In genomic region chr10:6088721-6089333, GRCh38 we compare ENCODE assay signal across 8 cellular contexts. TPM values are rescaled to one million over a fixed set of nuclear protein-coding genes. Genes with fewer than 3 reads are reported as not detected.
DNase-seq lines count a peak whose midpoint lies in the region; ATAC-seq and TF ChIP-seq lines count a peak whose summit lies in the region.

A gene with protein sequence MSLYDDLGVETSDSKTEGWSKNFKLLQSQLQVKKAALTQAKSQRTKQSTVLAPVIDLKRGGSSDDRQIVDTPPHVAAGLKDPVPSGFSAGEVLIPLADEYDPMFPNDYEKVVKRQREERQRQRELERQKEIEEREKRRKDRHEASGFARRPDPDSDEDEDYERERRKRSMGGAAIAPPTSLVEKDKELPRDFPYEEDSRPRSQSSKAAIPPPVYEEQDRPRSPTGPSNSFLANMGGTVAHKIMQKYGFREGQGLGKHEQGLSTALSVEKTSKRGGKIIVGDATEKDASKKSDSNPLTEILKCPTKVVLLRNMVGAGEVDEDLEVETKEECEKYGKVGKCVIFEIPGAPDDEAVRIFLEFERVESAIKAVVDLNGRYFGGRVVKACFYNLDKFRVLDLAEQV (plus strand): TSS chr10:6089034. CDS start chr10:6097066, 8,032 bp downstream.

- H3K27me3 ChIP-seq in BLaER1 treated with 17β-estradiol and CSF1 and Interleukin-3, amounts not matched to agents 10 nM and 100 nM: no peaks in the 10 kb centered on the region
- H3K27me3 ChIP-seq in colonic mucosa: no peaks in the 10 kb centered on the region

- H4K20me1 ChIP-seq in BLaER1 treated with 17β-estradiol and CSF1 and Interleukin-3, amounts not matched to agents 10 nM and 100 nM: peaks cover 44 to 50% (median 48%) of the 10 kb centered on the region in 11 experiments; a peak in 21 of 22 replicates

- DNase-seq in GM19238 (ENCODE audit: insufficient read length, low spot score) (peak; percentile 86), NCI-H510A treated with DMSO at 0.1 percent for 48 hours (lab: John Stamatoyannopoulos, UW) (peak; percentile 85), colonic mucosa (peak; percentile 96), left colon (peak; percentile 95 to 96)
- DNase-seq in activated CD4-positive, alpha-beta T cell treated with anti-CD3 and anti-CD28 coated beads for 48 hours: peak; percentile 98
- peak; percentile 98 for DNase-seq in stimulated activated CD4-positive, alpha-beta T cell treated with anti-CD3 and anti-CD28 coated beads, Interleukin-1b, Interleukin-23, amount 100 ng/mL, for 48 hours

- peak within 1 kb of the TSS; percentile 92 to 99 (median 96) for H3K27ac ChIP-seq in BLaER1 treated with 17β-estradiol and CSF1 and Interleukin-3, amounts not matched to agents 10 nM and 100 nM
- peak within 1 kb of the TSS; percentile 69 for H3K27ac ChIP-seq in colonic mucosa

- peak within 1 kb of the TSS; percentile 84 to 98 (median 91) for H3K4me2 ChIP-seq in BLaER1 treated with 17β-estradiol and CSF1 and Interleukin-3, amounts not matched to agents 10 nM and 100 nM

- TF ChIP-seq CTCF in colonic mucosa (IDR thresholded peaks at IDR 0.05): peak; percentile 99

- peaks cover 0 to 13% (median 0%) of the 10 kb centered on the region in 11 experiments; a peak in 7 of 22 replicates for H3K36me3 ChIP-seq in BLaER1 treated with 17β-estradiol and CSF1 and Interleukin-3, amounts not matched to agents 10 nM and 100 nM
- H3K36me3 ChIP-seq in colonic mucosa: no peaks in the 10 kb centered on the region

- H3K9ac ChIP-seq in BLaER1 treated with 17β-estradiol and CSF1 and Interleukin-3, amounts not matched to agents 10 nM and 100 nM: peak within 1 kb of the TSS; percentile 94 to 100 (median 99)
- peak within 1 kb of the TSS; percentile 67 to 95 for H3K9ac ChIP-seq in colonic mucosa (ENCODE audit: low read depth in 2 of 2, low read length in 2 of 2)

- H3K9me3 ChIP-seq in BLaER1 treated with 17β-estradiol and CSF1 and Interleukin-3, amounts not matched to agents 10 nM and 100 nM (replicated peaks in 1 of 11): no peaks in the 10 kb centered on the region
- no peaks in the 10 kb centered on the region for H3K9me3 ChIP-seq in colonic mucosa

- intact Hi-C loops in colonic mucosa (cut with DNase I) (loop anchor here (5.0 to 10.0 kb wide), 2 partner anchors 72 to 144 kb away; no protein-coding TSS in a partner anchor), left colon (cut with DNase I, micrococcal nuclease) (loop anchor here in 1 of 2 donors (10.0 kb wide), 1 partner anchor 74 kb away; no protein-coding TSS in a partner anchor)

- peak within 1 kb of the TSS; percentile 87 to 99 (median 94) for H3K4me3 ChIP-seq in BLaER1 treated with 17β-estradiol and CSF1 and Interleukin-3, amounts not matched to agents 10 nM and 100 nM
- peak within 1 kb of the TSS; percentile 82 for H3K4me3 ChIP-seq in colonic mucosa

- ATAC-seq in HG03442 (IDR thresholded peaks at IDR 0.05; ENCODE audit: unreplicated experiment) (peak; percentile 89), left colon (peak; percentile 90)

- peaks cover 51 to 64% (median 58%) of the 10 kb centered on the region in 10 experiments for H3K4me1 ChIP-seq in BLaER1 treated with 17β-estradiol and CSF1 and Interleukin-3, amounts not matched to agents 10 nM and 100 nM
- no peaks in the 10 kb centered on the region for H3K4me1 ChIP-seq in colonic mucosa

RNA-seq across cellular contexts. Expression of the gene that starts here (rescaled TPM):
- total RNA-seq in colonic mucosa (100 to 1,000 TPM in 1 of 2 donors, 10 to 100 TPM in 1; 80.3 to 110 TPM), left colon (10 to 100 TPM; 71.7 to 90.7 TPM)

Comparison
In these comparisons a context has a peak if more than half of its experiments do, and no peak if none do; other contexts are left out.
1. Peak in every context shown above with its lines: DNase-seq, ATAC-seq, H3K4me3 ChIP-seq and H3K27ac ChIP-seq.